ENCODE assay signal across 23 cellular contexts in genomic region chr10:101940916-101941315, GRCh38.
DNase-seq lines count a peak whose midpoint lies in the region; ATAC-seq and TF ChIP-seq lines count a peak whose summit lies in the region.
"Had no signal": no experiment of that assay in that cellular context is flagged by ENCODE, and none has a peak within 500 bp of the region (broad histone marks: within the 10 kb centered on the region; RNA-seq: fewer than 3 reads in every experiment).

No MANE protein-coding gene starts in this region.

- peaks cover 19% of the 10 kb centered on the region for H3K36me3 Mint-ChIP-seq in activated CD4-positive, alpha-beta T cell treated with anti-CD3 and anti-CD28 coated beads, Interleukin-2, amount 10 ng/mL, durations not matched to agents 7 days and 5 days (ENCODE audit: low read depth)

- H3K4me3 Mint-ChIP-seq in activated CD4-positive, alpha-beta T cell treated with anti-CD3 and anti-CD28 coated beads, Interleukin-2, amount 10 ng/mL, durations not matched to agents 7 days and 5 days = no peak overlapping the region
- H3K4me3 Mint-ChIP-seq: activated CD8-positive, alpha-beta T cell treated with anti-CD3 and anti-CD28 coated beads, Interleukin-2, amount 10 ng/mL, durations not matched to agents 7 days and 5 days; dendritic cell treated with granulocyte-macrophage colony-stimulating factor and Interleukin-4, amounts not matched to agents 40 ng/mL and 50 ng/mL, for 4 days; natural killer cell treated with Interleukin-12 subunit alpha and Interleukin-12 subunit beta and Interleukin-15 and Interleukin-18, amount 100 ng/mL, for 72 hours had no signal

- H3K27me3 ChIP-seq in left ventricle myocardium inferior (ENCODE audit: low read depth) = no peaks in the 10 kb centered on the region
- H3K27me3 ChIP-seq: body of pancreas, esophagus squamous epithelium, hepatocyte had no signal

- no peak overlapping the region for H3K27ac Mint-ChIP-seq in activated CD4-positive, alpha-beta T cell treated with anti-CD3 and anti-CD28 coated beads, Interleukin-2, amount 10 ng/mL, durations not matched to agents 7 days and 5 days
- H3K27ac Mint-ChIP-seq: activated CD8-positive, alpha-beta T cell treated with anti-CD3 and anti-CD28 coated beads, Interleukin-2, amount 10 ng/mL, durations not matched to agents 7 days and 5 days; activated naive CD4-positive, alpha-beta T cell treated with anti-CD3 and anti-CD28 coated beads, Interleukin-2, amount 50 U/mL, for 72 hours; dendritic cell treated with granulocyte-macrophage colony-stimulating factor and Interleukin-4, amounts not matched to agents 40 ng/mL and 50 ng/mL, for 4 days; natural killer cell treated with Interleukin-12 subunit alpha and Interleukin-12 subunit beta and Interleukin-15 and Interleukin-18, amount 100 ng/mL, for 72 hours had no signal

- H3K27ac ChIP-seq in left ventricle myocardium inferior (replicated peaks) = peak overlapping the region; percentile 86
- H3K27ac ChIP-seq: body of pancreas, C4-2B, esophagus squamous epithelium, hepatocyte had no signal

- in situ Hi-C loops in astrocyte of the spinal cord (cut with HindIII; ENCODE audit: low sequenced_read_pairs) = no loop called here

- H3K4me1 ChIP-seq in left ventricle myocardium inferior = peaks cover 69% of the 10 kb centered on the region
- H3K4me1 ChIP-seq: body of pancreas had no signal

- intact Hi-C loops in left ventricle myocardium inferior (cut with micrococcal nuclease) = no loop called here
- intact Hi-C loops in Right ventricle myocardium inferior (cut with DNase I) = no loop called here

- CTCF ChIA-PET in activated CD4-positive, alpha-beta T cell treated with anti-CD3 and anti-CD28 coated beads, Interleukin-2, amount 10 ng/mL, durations not matched to agents 7 days and 5 days (lab: Charles Lee) = interaction anchor here (0.5 to 1.8 kb wide), 4 partner anchors 19 to 66 kb away, joined by 3 to 5 read pairs (median 3); no protein-coding TSS in a partner anchor

- no peak for TF ChIP-seq CTCF in left ventricle myocardium inferior (IDR thresholded peaks at IDR 0.05; ENCODE audit: borderline replicate concordance)
- no peak for TF ChIP-seq CTCF in astrocyte of the spinal cord (IDR thresholded peaks at IDR 0.05; ENCODE audit: low read depth, low read length)
- no peak for TF ChIP-seq CTCF in fibroblast of the aortic adventitia (IDR thresholded peaks at IDR 0.05; ENCODE audit: insufficient read depth, low read length)

- DNase-seq in left ventricle myocardium inferior (no peak), Right ventricle myocardium inferior (ENCODE audit: missing footprints) (no peak), astrocyte of the spinal cord (ENCODE audit: low read depth, low spot score) (peak; percentile 13), fibroblast of the aortic adventitia (ENCODE audit: low read depth) (peak; percentile 11), ecto neural progenitor cell (ENCODE audit: low spot score) (no peak), NCI-H187 treated with DMSO at 0.1 percent for 48 hours (lab: John Stamatoyannopoulos, UW) (no peak)
- no peak for DNase-seq in activated CD4-positive, alpha-beta T cell treated with anti-CD3 and anti-CD28 coated beads, Interleukin-2, amount 10 ng/mL, durations not matched to agents 7 days and 5 days
- DNase-seq: activated CD8-positive, alpha-beta T cell treated with anti-CD3 and anti-CD28 coated beads, Interleukin-2, amount 10 ng/mL, durations not matched to agents 7 days and 5 days; body of pancreas; esophagus squamous epithelium; GDM1; mesendoderm; NCI-H146; NCI-H2171 treated with DMSO at 0.1 percent for 48 hours; small intestine; stimulated activated CD4-positive, alpha-beta T cell treated with anti-CD3 and anti-CD28 coated beads, Interleukin-4, amount 100 ng/mL, for 1 hour had no signal

- H3K4me3 ChIP-seq in left ventricle myocardium inferior (no peak overlapping the region), astrocyte of the spinal cord (ENCODE audit: low read depth, low read length) (no peak overlapping the region), fibroblast of the aortic adventitia (ENCODE audit: low read depth, low read length) (no peak overlapping the region)
- H3K4me3 ChIP-seq: body of pancreas, esophagus squamous epithelium, GM12878, hepatocyte had no signal

- H3K9me3 Mint-ChIP-seq in activated CD4-positive, alpha-beta T cell treated with anti-CD3 and anti-CD28 coated beads, Interleukin-2, amount 10 ng/mL, durations not matched to agents 7 days and 5 days = no peaks in the 10 kb centered on the region
- H3K9me3 Mint-ChIP-seq: activated naive CD4-positive, alpha-beta T cell treated with anti-CD3 and anti-CD28 coated beads, Interleukin-2, amount 50 U/mL, for 72 hours; dendritic cell treated with granulocyte-macrophage colony-stimulating factor and Interleukin-4, amounts not matched to agents 40 ng/mL and 50 ng/mL, for 4 days; natural killer cell treated with Interleukin-12 subunit alpha and Interleukin-12 subunit beta and Interleukin-15 and Interleukin-18, amount 100 ng/mL, for 72 hours had no signal

- no peak for ATAC-seq in Right ventricle myocardium inferior
- no peak for ATAC-seq in HG03571 (IDR thresholded peaks at IDR 0.05; ENCODE audit: unreplicated experiment)
- ATAC-seq: activated CD8-positive, alpha-beta T cell treated with anti-CD3 and anti-CD28 coated beads, Interleukin-2, amount 10 ng/mL, durations not matched to agents 7 days and 5 days; activated naive CD4-positive, alpha-beta T cell treated with anti-CD3 and anti-CD28 coated beads, Interleukin-2, amount 50 U/mL, for 72 hours; body of pancreas; GM12878; natural killer cell treated with Interleukin-12 subunit alpha and Interleukin-12 subunit beta and Interleukin-15 and Interleukin-18, amount 100 ng/mL, for 72 hours had no signal

- POLR2A ChIA-PET in activated CD4-positive, alpha-beta T cell treated with anti-CD3 and anti-CD28 coated beads, Interleukin-2, amount 10 ng/mL, durations not matched to agents 7 days and 5 days (lab: Charles Lee) = no interaction called here

- no peaks in the 10 kb centered on the region for H3K4me1 Mint-ChIP-seq in activated CD4-positive, alpha-beta T cell treated with anti-CD3 and anti-CD28 coated beads, Interleukin-2, amount 10 ng/mL, durations not matched to agents 7 days and 5 days

- H3K36me3 ChIP-seq in left ventricle myocardium inferior = no peaks in the 10 kb centered on the region

- no peaks in the 10 kb centered on the region for H3K27me3 Mint-ChIP-seq in activated CD4-positive, alpha-beta T cell treated with anti-CD3 and anti-CD28 coated beads, Interleukin-2, amount 10 ng/mL, durations not matched to agents 7 days and 5 days
- H3K27me3 Mint-ChIP-seq: dendritic cell treated with granulocyte-macrophage colony-stimulating factor and Interleukin-4, amounts not matched to agents 40 ng/mL and 50 ng/mL, for 4 days; natural killer cell treated with Interleukin-12 subunit alpha and Interleukin-12 subunit beta and Interleukin-15 and Interleukin-18, amount 100 ng/mL, for 72 hours had no signal

- no peaks in the 10 kb centered on the region for H3K9me3 ChIP-seq in left ventricle myocardium inferior (replicated peaks)
- H3K9me3 ChIP-seq: body of pancreas, esophagus squamous epithelium had no signal

Comparison
In these comparisons a context has a peak if more than half of its experiments do, and no peak if none do; other contexts are left out.
1. DNase-seq: peak in astrocyte of the spinal cord (single experiment) and fibroblast of the aortic adventitia (single experiment); none in left ventricle myocardium inferior (single experiment), Right ventricle myocardium inferior (single experiment), ecto neural progenitor cell (single experiment), activated CD4-positive, alpha-beta T cell treated with anti-CD3 and anti-CD28 coated beads, Interleukin-2, amount 10 ng/mL, durations not matched to agents 7 days and 5 days (single experiment) and NCI-H187 treated with DMSO at 0.1 percent for 48 hours (single experiment).